Comparison of ENCODE assay signal across 24 cellular contexts in genomic region chr13:114164681-114165429, GRCh38. TPM values are rescaled to one million over a fixed set of nuclear protein-coding genes. Genes with fewer than 3 reads are reported as not detected.
"Had no signal": no experiment of that assay in that cellular context is flagged by ENCODE, and none has a peak within 500 bp of the region (broad histone marks: within the 10 kb centered on the region; RNA-seq: fewer than 3 reads in every experiment).

No MANE protein-coding gene starts in this region.

- H3K27ac Mint-ChIP-seq: activated B cell treated with CpG ODN at 0.5 μM for 24 hours; activated naive CD4-positive, alpha-beta T cell treated with anti-CD3 and anti-CD28 coated beads, Interleukin-2, amount 50 U/mL, for 72 hours; natural killer cell treated with Interleukin-12 subunit alpha and Interleukin-12 subunit beta and Interleukin-15 and Interleukin-18, amount 100 ng/mL, for 72 hours; stimulated activated naive CD8-positive, alpha-beta T cell treated with anti-CD3 and anti-CD28 coated beads, Interleukin-15, Interleukin-2, amounts not matched to agents 100 ng/mL and 50 ng/mL, for 24 hours had no signal

- DNase-seq: activated B cell treated with CpG ODN at 0.5 μM for 24 hours; activated CD4-positive, alpha-beta T cell treated with anti-CD3 and anti-CD28 coated beads for 48 hours; activated CD8-positive, alpha-beta memory T cell treated with anti-CD3 and anti-CD28 coated beads, Interleukin-2, amount 50 U/mL, for 48 hours; activated gamma-delta T cell; activated T-cell treated with anti-CD3 and anti-CD28 coated beads, Interleukin-2, amount 50 U/mL, for 48 hours; adrenal gland; foreskin fibroblast; stimulated activated CD4-positive, alpha-beta T cell treated with anti-CD3 and anti-CD28 coated beads, Interleukin-2, amount 100 ng/mL, for 24 hours; T-helper 9 cell had no signal

- H3K9me3 Mint-ChIP-seq: activated B cell treated with CpG ODN at 0.5 μM for 24 hours; natural killer cell treated with Interleukin-12 subunit alpha and Interleukin-12 subunit beta and Interleukin-15 and Interleukin-18, amount 100 ng/mL, for 72 hours; stimulated activated naive CD8-positive, alpha-beta T cell treated with anti-CD3 and anti-CD28 coated beads, Interleukin-15, Interleukin-2, amounts not matched to agents 100 ng/mL and 50 ng/mL, for 24 hours had no signal

- H3K4me3 ChIP-seq: adrenal gland, breast epithelium, prostate gland, tibial nerve had no signal

- H3K4me1 ChIP-seq: prostate gland had no signal

- H3K27me3 Mint-ChIP-seq: natural killer cell treated with Interleukin-12 subunit alpha and Interleukin-12 subunit beta and Interleukin-15 and Interleukin-18, amount 100 ng/mL, for 72 hours; stimulated activated naive CD8-positive, alpha-beta T cell treated with anti-CD3 and anti-CD28 coated beads, Interleukin-15, Interleukin-2, amounts not matched to agents 100 ng/mL and 50 ng/mL, for 24 hours had no signal

- H3K9me3 ChIP-seq: adrenal gland, breast epithelium, prostate gland, tibial nerve had no signal

- ATAC-seq: activated naive CD4-positive, alpha-beta T cell treated with anti-CD3 and anti-CD28 coated beads, Interleukin-2, amount 50 U/mL, for 72 hours; natural killer cell treated with Interleukin-12 subunit alpha and Interleukin-12 subunit beta and Interleukin-15 and Interleukin-18, amount 100 ng/mL, for 72 hours; right cardiac atrium had no signal

- H3K36me3 Mint-ChIP-seq: natural killer cell treated with Interleukin-12 subunit alpha and Interleukin-12 subunit beta and Interleukin-15 and Interleukin-18, amount 100 ng/mL, for 72 hours had no signal

- H3K4me3 Mint-ChIP-seq: activated B cell treated with CpG ODN at 0.5 μM for 24 hours; natural killer cell treated with Interleukin-12 subunit alpha and Interleukin-12 subunit beta and Interleukin-15 and Interleukin-18, amount 100 ng/mL, for 72 hours; stimulated activated naive CD8-positive, alpha-beta T cell treated with anti-CD3 and anti-CD28 coated beads, Interleukin-15, Interleukin-2, amounts not matched to agents 100 ng/mL and 50 ng/mL, for 24 hours had no signal

- H3K36me3 ChIP-seq: adrenal gland, breast epithelium, prostate gland, tibial nerve had no signal

- H3K27ac ChIP-seq: adrenal gland, breast epithelium, epithelial cell of prostate, prostate gland, tibial nerve had no signal

- H3K27me3 ChIP-seq: breast epithelium had no signal

RNA-seq across cellular contexts. Expression of gene CFAP97D2, which starts 14.2 kb away (rescaled TPM):
- total RNA-seq: activated B cell treated with CpG ODN at 0.5 μM for 24 hours; activated naive CD4-positive, alpha-beta T cell treated with anti-CD3 and anti-CD28 coated beads, Interleukin-2, amount 50 U/mL, for 72 hours; adrenal gland; astrocyte; breast epithelium; cerebellum; dermis microvascular lymphatic vessel endothelial cell; glomerular endothelial cell; lower leg skin; natural killer cell treated with Interleukin-12 subunit alpha and Interleukin-12 subunit beta and Interleukin-15 and Interleukin-18, amount 100 ng/mL, for 72 hours; omental fat pad; right cardiac atrium; skeletal muscle tissue; tibial nerve had no signal
- polyA plus RNA-seq: adrenal gland, right cardiac atrium had no signal
